ENCODE assay signal across 25 cellular contexts in genomic region chr2:18503686-18504085, GRCh38.
"Had no signal": no experiment of that assay in that cellular context is flagged by ENCODE, and none has a peak within 500 bp of the region (broad histone marks: within the 10 kb centered on the region; RNA-seq: fewer than 3 reads in every experiment).

No MANE protein-coding gene starts in this region.

- H3K36me3 ChIP-seq: ascending aorta, breast epithelium, cardiac muscle cell, colonic mucosa had no signal

- H3K4me1 ChIP-seq: ascending aorta, breast epithelium, colonic mucosa had no signal

- H3K9me3 ChIP-seq: ascending aorta, breast epithelium, colonic mucosa had no signal

- H3K27ac ChIP-seq: ascending aorta, breast epithelium, cardiac muscle cell, colonic mucosa had no signal

- DNase-seq: activated CD4-positive, alpha-beta memory T cell treated with anti-CD3 and anti-CD28 coated beads for 36 hours; activated CD4-positive, alpha-beta T cell treated with anti-CD3 and anti-CD28 coated beads for 36 hours; activated CD4-positive, alpha-beta T cell treated with anti-CD3 and anti-CD28 coated beads, Interleukin-2, amount 10 ng/mL, durations not matched to agents 24 days and 14 days; activated CD4-positive, CD25-positive, alpha-beta regulatory T cell; activated CD4-positive, CD25-positive, alpha-beta regulatory T cell treated with anti-CD3 and anti-CD28 coated beads, Interleukin-2, amount 50 U/mL, for 72 hours; activated CD8-positive, alpha-beta memory T cell treated with anti-CD3 and anti-CD28 coated beads, Interleukin-2, amount 50 U/mL, for 48 hours; activated gamma-delta T cell; activated naive CD4-positive, alpha-beta T cell; activated naive CD4-positive, alpha-beta T cell treated with anti-CD3 and anti-CD28 coated beads, Interleukin-2, amount 10 ng/mL, durations not matched to agents 7 days and 5 days; activated naive CD8-positive, alpha-beta T cell treated with anti-CD3 and anti-CD28 coated beads, Interleukin-2, amount 10 ng/mL, durations not matched to agents 7 days and 5 days; activated T-cell treated with anti-CD3 and anti-CD28 coated beads for 4 hours; activated T-cell treated with anti-CD3 and anti-CD28 coated beads, Interleukin-2, amount 50 U/mL, for 24 hours; activated T-cell treated with anti-CD3 and anti-CD28 coated beads, Interleukin-2, amount 50 U/mL, for 72 hours; central memory CD4-positive, alpha-beta T cell; cerebellar nuclear complex; colonic mucosa; effector CD8-positive, alpha-beta T cell; foreskin fibroblast; head of caudate nucleus; T-helper 2 cell had no signal

- H3K4me3 ChIP-seq: ascending aorta, breast epithelium, cardiac muscle cell, colonic mucosa had no signal

- FAIRE-seq: endometrium, frontal cortex had no signal

- H3K27me3 ChIP-seq: ascending aorta, breast epithelium, colonic mucosa had no signal
